8 cellular contexts compared by ENCODE assay signal in the genomic region with DNA sequence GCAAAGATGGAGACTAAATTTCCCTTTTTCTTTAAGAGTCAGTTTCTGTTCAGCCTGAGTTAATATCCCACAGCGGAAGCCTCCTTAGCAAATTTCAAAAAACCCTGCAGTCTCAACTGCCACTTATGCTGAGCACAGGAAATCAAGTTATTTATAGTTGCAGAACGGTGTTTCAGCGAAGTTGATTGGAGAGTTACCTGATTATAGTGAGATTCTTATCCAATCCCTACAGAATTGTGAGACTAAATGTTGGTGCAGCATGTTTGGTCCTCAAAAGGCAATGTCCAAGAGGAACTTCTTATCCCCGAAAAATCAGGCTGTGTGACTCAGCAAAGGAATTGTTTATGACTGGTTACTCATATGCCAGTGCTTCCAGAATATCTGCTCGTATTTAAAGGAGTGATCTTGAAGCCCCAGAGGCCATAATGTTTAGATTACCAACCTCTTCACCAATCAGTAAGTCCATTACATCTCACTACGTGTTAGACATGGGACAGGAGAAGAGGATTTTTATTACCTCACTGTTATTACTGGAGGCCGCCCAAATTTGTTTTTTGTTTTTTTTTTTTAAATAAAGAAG.
DNase-seq lines count a peak whose midpoint lies in the region; ATAC-seq and TF ChIP-seq lines count a peak whose summit lies in the region.

No MANE protein-coding gene starts in this region.

- peak overlapping the region; percentile 79 for H3K4me3 ChIP-seq in CD8-positive, alpha-beta memory T cell (ENCODE audit: low read length)
- peak overlapping the region; percentile 89 for H3K4me3 ChIP-seq in HL-60 (replicated peaks; ENCODE audit: insufficient read depth, low read length)
- no peak overlapping the region for H3K4me3 ChIP-seq in fibroblast of villous mesenchyme (ENCODE audit: low read depth, low read length)

- peak overlapping the region; percentile 94 for H3K27ac ChIP-seq in CD8-positive, alpha-beta memory T cell (ENCODE audit: low read depth, low read length)
- H3K27ac ChIP-seq in HL-60 (replicated peaks), result peak overlapping the region; percentile 87

- peaks cover 0 to 14% (median 0%) of the 10 kb centered on the region in 3 donors for H3K36me3 Mint-ChIP-seq in CD8-positive, alpha-beta memory T cell
- peaks cover 21% of the 10 kb centered on the region for H3K36me3 Mint-ChIP-seq in stimulated activated memory B cell treated with anti-CD40 and anti-IgM and Interleukin-4, amounts not matched to agents 10 μg/mL and 1 μg/mL and 100 μg/mL, for 72 hours

- H3K27ac Mint-ChIP-seq in CD8-positive, alpha-beta memory T cell, result peak overlapping the region; percentile 90 to 98 (median 96)
- peak overlapping the region; percentile 95 for H3K27ac Mint-ChIP-seq in stimulated activated memory B cell treated with anti-CD40 and anti-IgM and Interleukin-4, amounts not matched to agents 10 μg/mL and 1 μg/mL and 100 μg/mL, for 72 hours

- peaks cover 77% of the 10 kb centered on the region for H3K4me1 ChIP-seq in CD8-positive, alpha-beta memory T cell (ENCODE audit: insufficient read depth, low read length)

- POLR2A ChIA-PET in CD8-positive, alpha-beta memory T cell (lab: Charles Lee), result interaction anchor here (6.0 kb wide), 1 partner anchor 21 kb away, joined by 56 read pairs; no protein-coding TSS in a partner anchor

- H3K4me1 Mint-ChIP-seq in CD8-positive, alpha-beta memory T cell, result peaks cover 76 to 82% (median 79%) of the 10 kb centered on the region in 3 donors
- peaks cover 82% of the 10 kb centered on the region for H3K4me1 Mint-ChIP-seq in stimulated activated memory B cell treated with anti-CD40 and anti-IgM and Interleukin-4, amounts not matched to agents 10 μg/mL and 1 μg/mL and 100 μg/mL, for 72 hours

- CTCF ChIA-PET in CD8-positive, alpha-beta memory T cell (lab: Charles Lee), result interaction anchor here (3.5 to 19.9 kb wide), 3 partner anchors 7 to 50 kb away, joined by 20 to 295 read pairs (median 39); no protein-coding TSS in a partner anchor

- peak in 3 of 5 donors; percentile 54 to 66 (median 55) for DNase-seq in CD8-positive, alpha-beta memory T cell
- DNase-seq in HL-60 (ENCODE audit: low read depth in 1 of 2, low spot score in 1 of 2) (peak in 1 of 2 experiments; percentile 67), T1000 (lab: John Stamatoyannopoulos, UW) (peak; percentile 59), fibroblast of villous mesenchyme (ENCODE audit: low read depth) (peak; percentile 96), NCI-H748 treated with DMSO at 0.1 percent for 48 hours (lab: John Stamatoyannopoulos, UW) (no peak), ecto neural progenitor cell (ENCODE audit: low spot score) (no peak)

- no peaks in the 10 kb centered on the region for H3K9me3 ChIP-seq in CD8-positive, alpha-beta memory T cell (ENCODE audit: low read length)

- TF ChIP-seq CTCF in HL-60 (IDR thresholded peaks at IDR 0.05; ENCODE audit: insufficient read depth, low read length) (no peak), fibroblast of villous mesenchyme (IDR thresholded peaks at IDR 0.05; ENCODE audit: insufficient read depth, low read depth, low read length) (no peak)

- no peaks in the 10 kb centered on the region for H3K27me3 Mint-ChIP-seq in CD8-positive, alpha-beta memory T cell
- no peaks in the 10 kb centered on the region for H3K27me3 Mint-ChIP-seq in stimulated activated memory B cell treated with anti-CD40 and anti-IgM and Interleukin-4, amounts not matched to agents 10 μg/mL and 1 μg/mL and 100 μg/mL, for 72 hours

- H3K9me3 Mint-ChIP-seq in CD8-positive, alpha-beta memory T cell, result no peaks in the 10 kb centered on the region
- H3K9me3 Mint-ChIP-seq in stimulated activated memory B cell treated with anti-CD40 and anti-IgM and Interleukin-4, amounts not matched to agents 10 μg/mL and 1 μg/mL and 100 μg/mL, for 72 hours, result no peaks in the 10 kb centered on the region

- ATAC-seq in stimulated activated memory B cell treated with anti-CD40 and anti-IgM and Interleukin-4, amounts not matched to agents 10 μg/mL and 1 μg/mL and 100 μg/mL, for 72 hours, result no peak
- ATAC-seq in HG02610 (IDR thresholded peaks at IDR 0.05; ENCODE audit: unreplicated experiment), result no peak

- no peaks in the 10 kb centered on the region for H3K36me3 ChIP-seq in CD8-positive, alpha-beta memory T cell (ENCODE audit: insufficient read depth, low read length)

- H3K27me3 ChIP-seq in CD8-positive, alpha-beta memory T cell (ENCODE audit: insufficient read depth, low read length, poor library complexity, severe bottlenecking), result no peaks in the 10 kb centered on the region
- no peaks in the 10 kb centered on the region for H3K27me3 ChIP-seq in HL-60 (ENCODE audit: insufficient read depth, poor library complexity, severe bottlenecking)

- peak overlapping the region; percentile 87 to 96 (median 92) for H3K4me3 Mint-ChIP-seq in CD8-positive, alpha-beta memory T cell
- peak overlapping the region; percentile 98 for H3K4me3 Mint-ChIP-seq in stimulated activated memory B cell treated with anti-CD40 and anti-IgM and Interleukin-4, amounts not matched to agents 10 μg/mL and 1 μg/mL and 100 μg/mL, for 72 hours

Comparison
In these comparisons a context has a peak if more than half of its experiments do, and no peak if none do; other contexts are left out.
1. DNase-seq: peak in CD8-positive, alpha-beta memory T cell (3 of 5), T1000 (single experiment) and fibroblast of villous mesenchyme (single experiment); none in NCI-H748 treated with DMSO at 0.1 percent for 48 hours (single experiment) and ecto neural progenitor cell (single experiment).